8 cellular contexts compared by ENCODE assay signal in the genomic region with DNA sequence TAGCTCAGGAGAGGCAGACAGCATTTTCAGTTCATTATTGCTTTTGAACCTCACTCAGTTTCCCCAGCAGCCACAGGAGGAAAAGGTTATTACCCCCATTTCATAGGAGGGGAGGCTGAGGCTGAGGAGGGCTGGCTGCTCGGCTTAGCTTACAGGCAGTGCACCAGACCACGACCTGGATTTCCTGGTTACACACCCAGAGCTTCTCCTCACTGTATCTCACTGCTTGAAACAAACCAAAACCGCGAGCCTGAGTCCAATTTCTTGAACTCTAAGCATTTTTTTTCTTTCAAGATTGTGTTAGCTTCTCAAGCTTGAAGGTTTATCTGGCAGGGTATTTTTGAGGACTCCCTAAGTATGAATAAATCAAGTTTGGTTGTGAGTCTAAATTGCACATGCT.
DNase-seq lines count a peak whose midpoint lies in the region; TF ChIP-seq lines count a peak whose summit lies in the region.

No MANE protein-coding gene starts in this region.

- DNase-seq in MCF 10A (ENCODE audit: unreplicated experiment) (no peak), mammary epithelial cell (no peak), MV-4-11 (lab: John Stamatoyannopoulos, UW) (peak; percentile 57), astrocyte of the spinal cord (ENCODE audit: low read depth, low spot score) (peak; percentile 61), NCI-H2227 (lab: John Stamatoyannopoulos, UW; ENCODE audit: unreplicated experiment) (no peak), COR-L47 (lab: John Stamatoyannopoulos, UW) (no peak), ecto neural progenitor cell (ENCODE audit: low spot score) (no peak)

- 94% methylated on average over 4 of the region's 4 CpGs for WGBS in mammary epithelial cell (ENCODE audit: low coverage, missing lambda C conversion rate)

- CTCF ChIA-PET in MCF 10A (lab: Yijun Ruan, JAX) (interaction anchor here (0.6 to 1.5 kb wide), 5 partner anchors 11 to 600 kb away, joined by 3 to 5 read pairs (median 3); no protein-coding TSS in a partner anchor), mammary epithelial cell (lab: Charles Lee; ENCODE audit: low non-redundant PET) (no interaction called here)

- no peaks in the 10 kb centered on the region for H3K27me3 Mint-ChIP-seq in MCF 10A (ENCODE audit: insufficient read depth, unreplicated experiment)
- H3K27me3 Mint-ChIP-seq in stimulated activated naive CD8-positive, alpha-beta T cell treated with anti-CD3 and anti-CD28 coated beads, Interleukin-15, Interleukin-2, amounts not matched to agents 100 ng/mL and 50 ng/mL, for 24 hours: no peaks in the 10 kb centered on the region

- H3K9me3 ChIP-seq in mammary epithelial cell (replicated peaks; ENCODE audit: insufficient read depth, low read length): no peaks in the 10 kb centered on the region

- in situ Hi-C loops in mammary epithelial cell (cut with MboI; ENCODE audit: low sequenced_read_pairs in 2 of 2) (loop anchor here in 1 of 2 donors (25.0 kb wide), 1 partner anchor 114 kb away; no protein-coding TSS in a partner anchor), astrocyte of the spinal cord (cut with HindIII; ENCODE audit: low sequenced_read_pairs) (no loop called here)

- H2AFZ ChIP-seq in mammary epithelial cell (ENCODE audit: low read depth, low read length): no peak overlapping the region

- peaks cover 7% of the 10 kb centered on the region for H3K36me3 Mint-ChIP-seq in MCF 10A (ENCODE audit: insufficient read depth, unreplicated experiment)
- no peaks in the 10 kb centered on the region for H3K36me3 Mint-ChIP-seq in stimulated activated naive CD8-positive, alpha-beta T cell treated with anti-CD3 and anti-CD28 coated beads, Interleukin-15, Interleukin-2, amounts not matched to agents 100 ng/mL and 50 ng/mL, for 24 hours (ENCODE audit: low read depth)

- no peaks in the 10 kb centered on the region for H3K9me3 Mint-ChIP-seq in MCF 10A (ENCODE audit: unreplicated experiment)
- no peaks in the 10 kb centered on the region for H3K9me3 Mint-ChIP-seq in stimulated activated naive CD8-positive, alpha-beta T cell treated with anti-CD3 and anti-CD28 coated beads, Interleukin-15, Interleukin-2, amounts not matched to agents 100 ng/mL and 50 ng/mL, for 24 hours

- H3K79me2 ChIP-seq in mammary epithelial cell (ENCODE audit: insufficient read depth, low read length): no peaks in the 10 kb centered on the region

- TF ChIP-seq CTCF in MCF 10A (IDR thresholded peaks at IDR 0.05; ENCODE audit: unreplicated experiment) (no peak), mammary epithelial cell (conservative IDR thresholded peaks at IDR 0.05 in 1 of 2, IDR thresholded peaks at IDR 0.05 in 1 of 2; ENCODE audit: extremely low read depth in 1 of 2, insufficient read depth in 1 of 2, low read depth in 1 of 2, low read length in 2 of 2) (no peak), astrocyte of the spinal cord (IDR thresholded peaks at IDR 0.05; ENCODE audit: low read depth, low read length) (no peak)

- intact Hi-C loops in MCF 10A (cut with micrococcal nuclease) (loop anchor here (5.0 kb wide), 1 partner anchor 109 kb away; no protein-coding TSS in a partner anchor), mammary epithelial cell (cut with micrococcal nuclease) (no loop called here)

- POLR2A ChIA-PET in MCF 10A (lab: Yijun Ruan, JAX): interaction anchor here (0.6 to 4.4 kb wide), 5 partner anchors 8 to 453 kb away, joined by 3 to 40 read pairs (median 5); no protein-coding TSS in a partner anchor

- peak overlapping the region; percentile 97 for H3K27ac Mint-ChIP-seq in MCF 10A (ENCODE audit: low read depth, unreplicated experiment)
- peak overlapping the region; percentile 81 for H3K27ac Mint-ChIP-seq in stimulated activated naive CD8-positive, alpha-beta T cell treated with anti-CD3 and anti-CD28 coated beads, Interleukin-15, Interleukin-2, amounts not matched to agents 100 ng/mL and 50 ng/mL, for 24 hours

- peaks cover 48% of the 10 kb centered on the region for H3K4me1 ChIP-seq in mammary epithelial cell (ENCODE audit: insufficient read depth, low read length)

- BruUV-seq in MCF 10A (replicated peaks; lab: Mats Ljungman, UMichigan) (no TSS peak), mammary epithelial cell (replicated peaks; lab: Mats Ljungman, UMichigan) (no TSS peak)

- H4K20me1 ChIP-seq in mammary epithelial cell (ENCODE audit: insufficient read depth, low read length): no peaks in the 10 kb centered on the region

- H3K4me3 Mint-ChIP-seq in MCF 10A (ENCODE audit: unreplicated experiment): no peak overlapping the region
- peak overlapping the region; percentile 68 for H3K4me3 Mint-ChIP-seq in stimulated activated naive CD8-positive, alpha-beta T cell treated with anti-CD3 and anti-CD28 coated beads, Interleukin-15, Interleukin-2, amounts not matched to agents 100 ng/mL and 50 ng/mL, for 24 hours

- no peak overlapping the region for H3K27ac ChIP-seq in mammary epithelial cell (ENCODE audit: insufficient read depth, low read depth, low read length)

- H3K4me2 ChIP-seq in mammary epithelial cell (ENCODE audit: insufficient read depth, low read depth, low read length): no peak overlapping the region

- peaks cover 47% of the 10 kb centered on the region for H3K4me1 Mint-ChIP-seq in MCF 10A (ENCODE audit: insufficient read depth, unreplicated experiment)
- peaks cover 86% of the 10 kb centered on the region for H3K4me1 Mint-ChIP-seq in stimulated activated naive CD8-positive, alpha-beta T cell treated with anti-CD3 and anti-CD28 coated beads, Interleukin-15, Interleukin-2, amounts not matched to agents 100 ng/mL and 50 ng/mL, for 24 hours (ENCODE audit: low read depth)

- H3K36me3 ChIP-seq in mammary epithelial cell (ENCODE audit: insufficient read depth, low read length): no peaks in the 10 kb centered on the region

- H3K27me3 ChIP-seq in mammary epithelial cell (ENCODE audit: insufficient read depth, low read length): no peaks in the 10 kb centered on the region

- no peak overlapping the region for H3K9ac ChIP-seq in mammary epithelial cell (ENCODE audit: insufficient read depth, low read length)

- H3K4me3 ChIP-seq in mammary epithelial cell (replicated peaks in 1 of 3; ENCODE audit: insufficient read depth in 1 of 3, low read depth in 2 of 3, low read length in 3 of 3): no peak overlapping the region
- H3K4me3 ChIP-seq in astrocyte of the spinal cord (ENCODE audit: low read depth, low read length): no peak overlapping the region

- dilution Hi-C loops in mammary epithelial cell (cut with HindIII; ENCODE audit: low sequenced_read_pairs): no loop called here

Comparison
In these comparisons a context has a peak if more than half of its experiments do, and no peak if none do; other contexts are left out.
1. DNase-seq: peak in MV-4-11 (single experiment) and astrocyte of the spinal cord (single experiment); none in MCF 10A (single experiment), mammary epithelial cell (single experiment), NCI-H2227 (single experiment), COR-L47 (single experiment) and ecto neural progenitor cell (single experiment).